In the genomic region with DNA sequence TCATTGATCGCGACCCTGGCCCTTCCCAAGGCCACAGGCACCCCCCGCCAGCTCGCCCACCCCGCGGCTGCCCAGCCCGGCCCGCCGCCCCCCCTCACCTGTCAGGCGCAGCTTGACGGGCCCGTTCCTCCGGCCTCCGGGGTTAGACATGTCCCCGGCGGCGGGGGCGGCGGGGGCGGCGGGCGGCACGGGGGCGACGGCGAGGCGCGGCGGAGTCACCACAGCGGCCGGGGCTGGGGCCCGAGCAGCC, we compare ENCODE assay signal across 8 cellular contexts. TPM values are rescaled to one million over a fixed set of nuclear protein-coding genes. Genes with fewer than 3 reads are reported as not detected.
DNase-seq lines count a peak whose midpoint lies in the region; ATAC-seq, FAIRE-seq and TF ChIP-seq lines count a peak whose summit lies in the region.

No MANE protein-coding gene starts in this region.

- H3K4me3 ChIP-seq in hepatocyte (peak overlapping the region; percentile 92), small intestine (ENCODE audit: low read depth in 1 of 2, low read length in 2 of 2) (peak overlapping the region; percentile 98 to 99)

- no peak for DNase-seq in activated T-cell treated with anti-CD3 and anti-CD28 coated beads, Interleukin-2, amount 50 U/mL, for 4 hours
- no peak for DNase-seq in hepatocyte (ENCODE audit: low spot score)
- no peak for DNase-seq in small intestine
- no peak for DNase-seq in activated CD4-positive, CD25-positive, alpha-beta regulatory T cell treated with anti-CD3 and anti-CD28 coated beads, Interleukin-2, amount 50 U/mL, for 72 hours
- no peak for DNase-seq in NCI-H2081 (lab: John Stamatoyannopoulos, UW)

- peak overlapping the region; percentile 97 for H3K4me3 Mint-ChIP-seq in activated T-cell treated with anti-CD3 and anti-CD28 coated beads, Interleukin-2, amount 50 U/mL, for 4 hours

- peak overlapping the region; percentile 61 for H2AFZ ChIP-seq in hepatocyte

- no peaks in the 10 kb centered on the region for H3K9me2 ChIP-seq in hepatocyte (replicated peaks; ENCODE audit: insufficient read depth)

- H3K4me1 ChIP-seq in ES-I3 (ENCODE audit: insufficient read depth, low read length), result no peaks in the 10 kb centered on the region; the same call in 1 of the 2 replicates
- peaks cover 14% of the 10 kb centered on the region for H3K4me1 ChIP-seq in hepatocyte (ENCODE audit: insufficient read depth)
- H3K4me1 ChIP-seq in small intestine (ENCODE audit: control insufficient read depth in 2 of 2, insufficient read depth in 1 of 2, low read depth in 1 of 2, low read length in 1 of 2), result peaks cover 0 to 4% of the 10 kb centered on the region in 2 donors

- H3K36me3 ChIP-seq in ES-I3 (ENCODE audit: insufficient read depth, low read length), result no peaks in the 10 kb centered on the region
- H3K36me3 ChIP-seq in hepatocyte (replicated peaks; ENCODE audit: insufficient read depth, low read depth), result no peaks in the 10 kb centered on the region
- H3K36me3 ChIP-seq in small intestine (ENCODE audit: control insufficient read depth in 2 of 2, insufficient read depth in 2 of 2, low read length in 2 of 2), result no peaks in the 10 kb centered on the region

- no peaks in the 10 kb centered on the region for H3K9me3 Mint-ChIP-seq in activated T-cell treated with anti-CD3 and anti-CD28 coated beads, Interleukin-2, amount 50 U/mL, for 4 hours

- ATAC-seq in HG02759 (IDR thresholded peaks at IDR 0.05; ENCODE audit: unreplicated experiment), result peak; percentile 46
- no peak for ATAC-seq in activated T-cell treated with anti-CD3 and anti-CD28 coated beads, Interleukin-2, amount 50 U/mL, for 4 hours
- ATAC-seq in HG02588 (IDR thresholded peaks at IDR 0.05; ENCODE audit: unreplicated experiment), result no peak

- peak overlapping the region; percentile 78 for H3K9ac ChIP-seq in ES-I3 (ENCODE audit: low read depth, low read length)

- H3K4me2 ChIP-seq in hepatocyte, result peak overlapping the region; percentile 80

- no peaks in the 10 kb centered on the region for H3K27me3 ChIP-seq in hepatocyte
- H3K27me3 ChIP-seq in small intestine (ENCODE audit: control insufficient read depth in 2 of 2, insufficient read depth in 2 of 2, low read length in 2 of 2), result no peaks in the 10 kb centered on the region

- H3K27ac ChIP-seq in hepatocyte, result peak overlapping the region; percentile 98
- peak overlapping the region; percentile 95 for H3K27ac ChIP-seq in small intestine (ENCODE audit: low read depth in 1 of 2, low read length in 1 of 2)

- H3K36me3 Mint-ChIP-seq in activated T-cell treated with anti-CD3 and anti-CD28 coated beads, Interleukin-2, amount 50 U/mL, for 4 hours (ENCODE audit: insufficient read depth), result no peaks in the 10 kb centered on the region

- no peak for TF ChIP-seq CTCF in hepatocyte (IDR thresholded peaks at IDR 0.05; ENCODE audit: poor library complexity)

- peaks cover 36% of the 10 kb centered on the region for H4K20me1 ChIP-seq in hepatocyte (ENCODE audit: insufficient read depth, poor library complexity, severe bottlenecking)

- no peaks in the 10 kb centered on the region for H3K27me3 Mint-ChIP-seq in activated T-cell treated with anti-CD3 and anti-CD28 coated beads, Interleukin-2, amount 50 U/mL, for 4 hours (ENCODE audit: low read depth)

- H3K9me3 ChIP-seq in ES-I3 (ENCODE audit: control insufficient read depth, insufficient read depth, low read length) (no peaks in the 10 kb centered on the region), hepatocyte (ENCODE audit: low read depth) (no peaks in the 10 kb centered on the region), small intestine (ENCODE audit: control insufficient read depth, low read depth) (no peaks in the 10 kb centered on the region)

- H3K4me1 Mint-ChIP-seq in activated T-cell treated with anti-CD3 and anti-CD28 coated beads, Interleukin-2, amount 50 U/mL, for 4 hours (ENCODE audit: low read depth), result peaks cover 37% of the 10 kb centered on the region

- H3K79me2 ChIP-seq in hepatocyte, result peaks cover 43% of the 10 kb centered on the region

- FAIRE-seq in small intestine (lab: Jason Lieb, UNC), result no peak

- WGBS in hepatocyte (ENCODE audit: low lambda C conversion rate, missing lambda C conversion rate), result 0% methylated on average over 9 of the region's 32 CpGs
- 1 to 2% (median 1%) methylated on average over 18 to 32 of the region's 32 CpGs for WGBS in small intestine, 3 donors

RNA-seq across cellular contexts. Expression of a gene that starts 0.5 kb away (rescaled TPM):
- 10 to 100 TPM; 10.7 to 11.6 (median 11.0) TPM for total RNA-seq in activated T-cell treated with anti-CD3 and anti-CD28 coated beads, Interleukin-2, amount 50 U/mL, for 4 hours
- 26.0 and 31.3 TPM in 2 replicates for total RNA-seq in hepatocyte
- polyA plus RNA-seq in hepatocyte (14.3 and 17.1 TPM in 2 replicates), small intestine (10 to 100 TPM in 1 of 3 donors, 1 to 10 TPM in 2; 8.0 to 20.1 (median 8.9) TPM)
